Comparison of ENCODE assay signal across 8 cellular contexts in genomic region chr1:74197657-74198552, GRCh38. TPM values are rescaled to one million over a fixed set of nuclear protein-coding genes. Genes with fewer than 3 reads are reported as not detected.
DNase-seq lines count a peak whose midpoint lies in the region; ATAC-seq and TF ChIP-seq lines count a peak whose summit lies in the region.

FPGT (plus strand) TSS chr1:74198242; CDS start chr1:74198279, 37 bp downstream.
A gene with protein sequence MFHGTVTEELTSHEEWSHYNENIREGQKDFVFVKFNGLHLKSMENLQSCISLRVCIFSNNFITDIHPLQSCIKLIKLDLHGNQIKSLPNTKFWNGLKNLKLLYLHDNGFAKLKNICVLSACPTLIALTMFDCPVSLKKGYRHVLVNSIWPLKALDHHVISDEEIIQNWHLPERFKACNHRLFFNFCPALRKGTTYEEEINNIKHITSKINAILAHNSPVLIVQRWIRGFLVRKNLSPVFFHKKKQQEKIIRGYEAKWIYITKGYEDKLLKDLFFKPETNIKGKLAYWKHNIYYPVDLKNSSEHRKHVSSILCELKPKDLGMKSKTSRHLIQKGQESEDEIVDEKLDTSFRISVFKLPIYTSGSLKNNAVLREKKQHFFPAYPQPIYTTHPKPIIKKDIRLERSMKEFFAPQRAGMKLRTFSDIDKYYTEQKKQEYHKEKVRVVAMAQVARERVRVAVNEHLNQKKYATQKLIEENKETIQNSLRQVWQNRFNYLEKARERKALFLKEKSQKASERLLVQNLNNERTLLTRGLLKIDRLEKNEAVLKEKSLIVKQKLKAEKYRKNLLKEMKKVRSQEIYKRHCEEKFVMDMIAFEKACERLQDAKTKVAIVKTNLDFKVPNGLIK (minus strand): TSS chr1:74198176. CDS start chr1:74183684, 14,492 bp downstream.

- H3K4me3 Mint-ChIP-seq in activated B cell treated with CpG ODN at 0.5 μM for 24 hours (peak within 1 kb of the TSS; percentile 87), immature natural killer cell (peak within 1 kb of the TSS; percentile 88 to 99 (median 95))

- H3K9me3 Mint-ChIP-seq in activated B cell treated with CpG ODN at 0.5 μM for 24 hours, result no peaks in the 10 kb centered on the region
- no peaks in the 10 kb centered on the region for H3K9me3 Mint-ChIP-seq in immature natural killer cell

- POLR2A ChIA-PET in activated B cell treated with CpG ODN at 0.5 μM for 24 hours (lab: Charles Lee), result interaction anchor here (0.6 to 2.8 kb wide), 4 partner anchors 15 to 1588 kb away, joined by 3 to 12 read pairs (median 4); partner anchors contain the start of genes CRYZ, RABGGTB and TYW3

- CTCF ChIA-PET in activated B cell treated with CpG ODN at 0.5 μM for 24 hours (lab: Charles Lee), result interaction anchor here (1.6 kb wide), 1 partner anchor 535 kb away, joined by 3 read pairs; the partner anchor contains the start of genes CRYZ and TYW3

- peak within 1 kb of the TSS; percentile 74 for H3K4me3 ChIP-seq in AG09309 (ENCODE audit: control insufficient read depth, low read depth, low read length)
- H3K4me3 ChIP-seq in smooth muscle cell, result peak within 1 kb of the TSS; percentile 77

- intact Hi-C loops in activated B cell treated with CpG ODN at 0.5 μM for 24 hours (cut with micrococcal nuclease), result loop anchor here (1.0 to 10.0 kb wide), 6 partner anchors 455 to 1915 kb away; partner anchors contain the start of genes ACADM, CRYZ, NEGR1 and RABGGTB

- H3F3A ChIP-seq in smooth muscle cell (ENCODE audit: low read depth), result no peaks in the 10 kb centered on the region

- no peak for TF ChIP-seq CTCF in AG09309 (IDR thresholded peaks at IDR 0.05; ENCODE audit: control insufficient read depth, insufficient read depth, low read depth, low read length, missing control alignments)
- TF ChIP-seq CTCF in activated B cell treated with CpG ODN at 0.5 μM for 24 hours (IDR thresholded peaks at IDR 0.05), result no peak
- TF ChIP-seq CTCF in smooth muscle cell (IDR thresholded peaks at IDR 0.05; ENCODE audit: borderline replicate concordance, insufficient read depth, poor library complexity, severe bottlenecking), result no peak

- H3K79me2 ChIP-seq in smooth muscle cell (ENCODE audit: low read depth), result no peaks in the 10 kb centered on the region

- H2AFZ ChIP-seq in smooth muscle cell (ENCODE audit: low read depth), result peak within 1 kb of the TSS; percentile 98

- ATAC-seq in GM19023 (IDR thresholded peaks at IDR 0.05; ENCODE audit: unreplicated experiment) (peak; percentile 95), HG03196 (IDR thresholded peaks at IDR 0.05; ENCODE audit: unreplicated experiment) (peak; percentile 97), activated B cell treated with CpG ODN at 0.5 μM for 24 hours (ENCODE audit: low read depth) (peak; percentile 96)

- H3K27ac Mint-ChIP-seq in activated B cell treated with CpG ODN at 0.5 μM for 24 hours (peak within 1 kb of the TSS; percentile 92), immature natural killer cell (peak within 1 kb of the TSS; percentile 89 to 97 (median 93))

- 14% methylated on average over 41 of the region's 41 CpGs for WGBS in smooth muscle cell (ENCODE audit: low lambda C conversion rate)

- peaks cover 24% of the 10 kb centered on the region for H3K36me3 Mint-ChIP-seq in activated B cell treated with CpG ODN at 0.5 μM for 24 hours (ENCODE audit: low read depth)
- peaks cover 0 to 13% (median 8%) of the 10 kb centered on the region in 3 donors for H3K36me3 Mint-ChIP-seq in immature natural killer cell

- DNase-seq in AG09309 (ENCODE audit: low read depth) (peak; percentile 72), NCI-H226 (peak; percentile 71), activated B cell treated with CpG ODN at 0.5 μM for 24 hours (peak; percentile 94), immature natural killer cell (peak; percentile 96 to 97 (median 96)), smooth muscle cell (lab: John Stamatoyannopoulos, UW; ENCODE audit: unreplicated experiment) (peak; percentile 89)
- peak; percentile 96 for DNase-seq in central memory CD4-positive, alpha-beta T cell

- no peaks in the 10 kb centered on the region for H3K27me3 Mint-ChIP-seq in activated B cell treated with CpG ODN at 0.5 μM for 24 hours
- H3K27me3 Mint-ChIP-seq in immature natural killer cell (ENCODE audit: low read depth in 3 of 3), result peaks cover 8 to 11% (median 10%) of the 10 kb centered on the region in 3 donors

- H3K27ac ChIP-seq in smooth muscle cell (ENCODE audit: low read depth), result peak within 1 kb of the TSS; percentile 64

- peak within 1 kb of the TSS; percentile 89 for H3K4me2 ChIP-seq in smooth muscle cell

- peak within 1 kb of the TSS; percentile 68 for H3K9ac ChIP-seq in smooth muscle cell (ENCODE audit: low read depth)

- no peaks in the 10 kb centered on the region for H4K20me1 ChIP-seq in smooth muscle cell (ENCODE audit: low read depth)

- H3K36me3 ChIP-seq in smooth muscle cell (ENCODE audit: low read depth), result no peaks in the 10 kb centered on the region

- H3K4me1 ChIP-seq in smooth muscle cell (ENCODE audit: low read depth), result no peaks in the 10 kb centered on the region

- H3K9me3 ChIP-seq in smooth muscle cell (replicated peaks; ENCODE audit: low read depth), result no peaks in the 10 kb centered on the region

- H3K4me1 Mint-ChIP-seq in activated B cell treated with CpG ODN at 0.5 μM for 24 hours (peaks cover 27% of the 10 kb centered on the region), immature natural killer cell (peaks cover 23 to 24% of the 10 kb centered on the region in 2 donors)

- H3K27me3 ChIP-seq in smooth muscle cell (ENCODE audit: low read depth), result no peaks in the 10 kb centered on the region

RNA-seq across cellular contexts. Expression of gene FPGT, which starts in this region (rescaled TPM):
- 10.1 and 12.0 TPM in 2 replicates for total RNA-seq in activated B cell treated with CpG ODN at 0.5 μM for 24 hours
- 1 to 10 TPM; 2.9 to 8.2 (median 6.5) TPM for polyA plus RNA-seq in immature natural killer cell
- total RNA-seq in smooth muscle cell, result 7.1 and 9.7 TPM in 2 replicates
- polyA plus RNA-seq in smooth muscle cell, result 1.2 and 3.3 TPM in 2 replicates

RNA-seq across cellular contexts. Expression of the second gene that starts in this region (rescaled TPM):
- total RNA-seq in activated B cell treated with CpG ODN at 0.5 μM for 24 hours (1.00 and 1.5 TPM in 2 replicates), smooth muscle cell (0.31 TPM in 1 of 2 replicates, not detected in the other)
- polyA plus RNA-seq in immature natural killer cell (1 to 10 TPM; 1.0 to 2.0 (median 1.2) TPM), smooth muscle cell (not detected in 2 replicates)

Comparison
In these comparisons a context has a peak if more than half of its experiments do, and no peak if none do; other contexts are left out.
1. Peak in every context shown above with its lines: DNase-seq, ATAC-seq, H3K4me3 ChIP-seq and H3K27ac ChIP-seq.